ENCODE assay signal across 10 cellular contexts in genomic region chr1:176752505-176752904, GRCh38.
DNase-seq lines count a peak whose midpoint lies in the region; ATAC-seq lines count a peak whose summit lies in the region.
"Had no signal": no experiment of that assay in that cellular context is flagged by ENCODE, and none has a peak within 500 bp of the region (broad histone marks: within the 10 kb centered on the region; RNA-seq: fewer than 3 reads in every experiment).

No MANE protein-coding gene starts in this region.

- no peaks in the 10 kb centered on the region for H3K79me2 ChIP-seq in GM23248 (ENCODE audit: insufficient read depth)

- H3K9ac ChIP-seq in GM23248 = no peak overlapping the region

- no peaks in the 10 kb centered on the region for H3K4me1 ChIP-seq in GM23248 (ENCODE audit: insufficient read depth)

- H3K9me2 ChIP-seq in GM23248 (ENCODE audit: insufficient read depth) = no peaks in the 10 kb centered on the region

- H3K36me3 ChIP-seq in GM23248 (ENCODE audit: low read depth) = no peaks in the 10 kb centered on the region

- in situ Hi-C loops in GM23248 (cut with MboI) = no loop called here

- ATAC-seq in GM21723 (IDR thresholded peaks at IDR 0.05; ENCODE audit: unreplicated experiment) = no peak
- ATAC-seq in GM21515 (IDR thresholded peaks at IDR 0.05; ENCODE audit: unreplicated experiment) = no peak
- ATAC-seq: CD8-positive, alpha-beta T cell; GM12878; HCT116 had no signal

- DNase-seq in DMS53 (lab: John Stamatoyannopoulos, UW) (peak; percentile 60), GM23248 (peak; percentile 8), astrocyte of the hippocampus (ENCODE audit: low read depth, low spot score) (peak; percentile 56), SHP77 (lab: John Stamatoyannopoulos, UW) (no peak)
- DNase-seq: CD8-positive, alpha-beta T cell; COR-L47 had no signal

- 77 to 78% methylated on average over 2 of the region's 2 CpGs for WGBS in GM23248 (ENCODE audit: low coverage in 1 of 2, low lambda C conversion rate in 2 of 2, missing lambda C conversion rate in 2 of 2), 2 experiments

- H3K27me3 ChIP-seq in GM23248 (replicated peaks; ENCODE audit: insufficient read depth) = no peaks in the 10 kb centered on the region

- H2AFZ ChIP-seq in GM23248 = no peak overlapping the region

- H3K27ac ChIP-seq in GM23248 = no peak overlapping the region

- H3K4me3 ChIP-seq in GM23248 = no peak overlapping the region
- H3K4me3 ChIP-seq: GM12878 had no signal

- no peaks in the 10 kb centered on the region for H3F3A ChIP-seq in GM23248 (ENCODE audit: insufficient read depth)

- H4K20me1 ChIP-seq in GM23248 (ENCODE audit: insufficient read depth) = no peaks in the 10 kb centered on the region

- H3K9me3 ChIP-seq in GM23248 (ENCODE audit: low read depth) = no peaks in the 10 kb centered on the region

- no peak overlapping the region for H3K4me2 ChIP-seq in GM23248 (ENCODE audit: unreplicated experiment)

Comparison
In these comparisons a context has a peak if more than half of its experiments do, and no peak if none do; other contexts are left out.
1. DNase-seq: peak in DMS53 (single experiment), GM23248 (single experiment) and astrocyte of the hippocampus (single experiment); none in SHP77 (0 of 2).